ENCODE assay signal across 20 cellular contexts in genomic region chr3:7877312-7877711, GRCh38.
DNase-seq lines count a peak whose midpoint lies in the region; ATAC-seq and TF ChIP-seq lines count a peak whose summit lies in the region.
"Had no signal": no experiment of that assay in that cellular context is flagged by ENCODE, and none has a peak within 500 bp of the region (broad histone marks: within the 10 kb centered on the region; RNA-seq: fewer than 3 reads in every experiment).

No MANE protein-coding gene starts in this region.

- POLR2A ChIA-PET in HCT116 (lab: Charles Lee) = interaction anchor here (1.0 kb wide), 1 partner anchor 10 kb away, joined by 3 read pairs; no protein-coding TSS in a partner anchor
- POLR2A ChIA-PET in activated naive CD8-positive, alpha-beta T cell treated with anti-CD3 and anti-CD28 coated beads, Interleukin-2, amount 10 ng/mL, durations not matched to agents 7 days and 5 days (lab: Charles Lee) = no interaction called here
- POLR2A ChIA-PET in naive thymus-derived CD8-positive, alpha-beta T cell (lab: Charles Lee) = interaction anchor here (1.1 kb wide), 1 partner anchor 41 kb away, joined by 4 read pairs; no protein-coding TSS in a partner anchor

- DNase-seq in activated T-cell treated with anti-CD3 and anti-CD28 coated beads, Interleukin-2, amount 50 U/mL, for 4 hours = no peak
- no peak for DNase-seq in activated T-cell treated with anti-CD3 and anti-CD28 coated beads for 4 hours
- DNase-seq in HCT116 (ENCODE audit: low read depth, low spot score) = peak; percentile 59
- no peak for DNase-seq in activated naive CD8-positive, alpha-beta T cell treated with anti-CD3 and anti-CD28 coated beads, Interleukin-2, amount 10 ng/mL, durations not matched to agents 7 days and 5 days
- DNase-seq in naive thymus-derived CD8-positive, alpha-beta T cell = no peak
- no peak for DNase-seq in NCI-H2029 treated with DMSO at 0.1 percent for 48 hours (lab: John Stamatoyannopoulos, UW)
- no peak for DNase-seq in chondrocyte (ENCODE audit: low spot score)
- DNase-seq: ACHN, adrenal gland, DMS79, HCEC 1CT, left lung, midbrain, NCI-H1436, NCI-H82, psoas muscle had no signal

- peaks cover 62 to 78% of the 10 kb centered on the region in 2 experiments for H3K4me1 ChIP-seq in HCT116 (ENCODE audit: control insufficient read depth in 1 of 2, insufficient read depth in 2 of 2, low read length in 2 of 2)
- H3K4me1 ChIP-seq: psoas muscle had no signal

- no peak for TF ChIP-seq RAD21 in HCT116 (IDR thresholded peaks at IDR 0.05; ENCODE audit: low read depth)

- H3K4me2 ChIP-seq in HCT116 (ENCODE audit: low read length) = peak overlapping the region; percentile 67

- TF ChIP-seq CTCF in HCT116 (IDR thresholded peaks at IDR 0.05 in 2 of 3, conservative IDR thresholded peaks at IDR 0.05 in 1 of 3; ENCODE audit: borderline replicate concordance in 1 of 3, insufficient read depth in 1 of 3, low read depth in 2 of 3, low read length in 2 of 3) (no peak), chondrocyte (IDR thresholded peaks at IDR 0.05) (no peak)

- H3K27ac ChIP-seq in HCT116 (ENCODE audit: low read depth, low read length) = peak overlapping the region; percentile 97
- H3K27ac ChIP-seq: cardiac muscle cell, esophagus muscularis mucosa, psoas muscle, skin epidermis had no signal

- RAD21 ChIA-PET in HCT116 (lab: Charles Lee; ENCODE audit: low non-redundant PET in 1 of 2, low total read pairs in 2 of 2, uncharacterized antibody in 2 of 2, unreplicated experiment in 2 of 2) = interaction anchor here in 1 of 2 experiments (0.9 kb wide), 1 partner anchor 77 kb away, joined by 3 read pairs; no protein-coding TSS in a partner anchor

- H3K4me1 Mint-ChIP-seq in activated T-cell treated with anti-CD3 and anti-CD28 coated beads, Interleukin-2, amount 50 U/mL, for 4 hours (ENCODE audit: low read depth) = peaks cover 68% of the 10 kb centered on the region
- peaks cover 17% of the 10 kb centered on the region for H3K4me1 Mint-ChIP-seq in activated naive CD8-positive, alpha-beta T cell treated with anti-CD3 and anti-CD28 coated beads, Interleukin-2, amount 10 ng/mL, durations not matched to agents 7 days and 5 days
- H3K4me1 Mint-ChIP-seq in naive thymus-derived CD8-positive, alpha-beta T cell = peaks cover 19 to 36% (median 25%) of the 10 kb centered on the region in 4 donors
- H3K4me1 Mint-ChIP-seq in chondrocyte (ENCODE audit: low read depth) = no peaks in the 10 kb centered on the region

- peak overlapping the region in 1 of 2 experiments; percentile 32; a peak in 2 of 4 replicates for H3K4me3 ChIP-seq in HCT116 (replicated peaks in 1 of 2; ENCODE audit: low read depth in 1 of 2, low read length in 2 of 2)
- H3K4me3 ChIP-seq: adrenal gland, cardiac muscle cell, esophagus muscularis mucosa, left lung, psoas muscle, skin epidermis had no signal

- peak overlapping the region; percentile 44 for H3K9ac ChIP-seq in HCT116 (ENCODE audit: low read length)

- no peaks in the 10 kb centered on the region for H3K27me3 Mint-ChIP-seq in activated T-cell treated with anti-CD3 and anti-CD28 coated beads, Interleukin-2, amount 50 U/mL, for 4 hours (ENCODE audit: low read depth)
- H3K27me3 Mint-ChIP-seq in activated naive CD8-positive, alpha-beta T cell treated with anti-CD3 and anti-CD28 coated beads, Interleukin-2, amount 10 ng/mL, durations not matched to agents 7 days and 5 days = no peaks in the 10 kb centered on the region
- no peaks in the 10 kb centered on the region for H3K27me3 Mint-ChIP-seq in naive thymus-derived CD8-positive, alpha-beta T cell
- no peaks in the 10 kb centered on the region for H3K27me3 Mint-ChIP-seq in chondrocyte (ENCODE audit: low read depth)

- no peaks in the 10 kb centered on the region for H3K79me2 ChIP-seq in HCT116 (ENCODE audit: insufficient read depth, low read length)

- intact Hi-C loops in HCT116 (cut with micrococcal nuclease) = loop anchor here (5.0 kb wide), 1 partner anchor 370 kb away; no protein-coding TSS in a partner anchor

- H3K9me3 Mint-ChIP-seq in activated T-cell treated with anti-CD3 and anti-CD28 coated beads, Interleukin-2, amount 50 U/mL, for 4 hours = peaks cover 21% of the 10 kb centered on the region
- H3K9me3 Mint-ChIP-seq in activated naive CD8-positive, alpha-beta T cell treated with anti-CD3 and anti-CD28 coated beads, Interleukin-2, amount 10 ng/mL, durations not matched to agents 7 days and 5 days = peaks cover 4% of the 10 kb centered on the region
- H3K9me3 Mint-ChIP-seq in naive thymus-derived CD8-positive, alpha-beta T cell = peaks cover 4 to 37% (median 25%) of the 10 kb centered on the region in 9 donors
- H3K9me3 Mint-ChIP-seq in chondrocyte (ENCODE audit: low read depth) = peaks cover 4% of the 10 kb centered on the region

- H3K9me2 ChIP-seq in HCT116 (ENCODE audit: insufficient read depth) = no peaks in the 10 kb centered on the region

- BruUV-seq in HCT116 (replicated peaks; lab: Mats Ljungman, UMichigan) = TSS peak; percentile 78

- H3K4me3 Mint-ChIP-seq in activated T-cell treated with anti-CD3 and anti-CD28 coated beads, Interleukin-2, amount 50 U/mL, for 4 hours = peak overlapping the region; percentile 41
- H3K4me3 Mint-ChIP-seq in activated naive CD8-positive, alpha-beta T cell treated with anti-CD3 and anti-CD28 coated beads, Interleukin-2, amount 10 ng/mL, durations not matched to agents 7 days and 5 days = peak overlapping the region; percentile 62
- peak overlapping the region in 9 of 10 donors; percentile 17 to 77 (median 65) for H3K4me3 Mint-ChIP-seq in naive thymus-derived CD8-positive, alpha-beta T cell
- H3K4me3 Mint-ChIP-seq in chondrocyte (ENCODE audit: unreplicated experiment) = no peak overlapping the region

- peaks cover 0 to 10% of the 10 kb centered on the region in 2 experiments; a peak in 1 of 4 replicates for H3K36me3 ChIP-seq in HCT116 (ENCODE audit: control insufficient read depth in 1 of 2, insufficient read depth in 2 of 2, low read length in 2 of 2)
- H3K36me3 ChIP-seq: adrenal gland, cardiac muscle cell, esophagus muscularis mucosa, left lung had no signal

- no peak for ATAC-seq in activated T-cell treated with anti-CD3 and anti-CD28 coated beads, Interleukin-2, amount 50 U/mL, for 4 hours
- peak; percentile 65 for ATAC-seq in HCT116
- ATAC-seq in activated naive CD8-positive, alpha-beta T cell treated with anti-CD3 and anti-CD28 coated beads, Interleukin-2, amount 10 ng/mL, durations not matched to agents 7 days and 5 days (ENCODE audit: low read depth) = no peak
- no peak for ATAC-seq in naive thymus-derived CD8-positive, alpha-beta T cell
- no peak for ATAC-seq in GM21390 (IDR thresholded peaks at IDR 0.05; ENCODE audit: unreplicated experiment)
- ATAC-seq: psoas muscle had no signal

- H3K27ac Mint-ChIP-seq in activated naive CD8-positive, alpha-beta T cell treated with anti-CD3 and anti-CD28 coated beads, Interleukin-2, amount 10 ng/mL, durations not matched to agents 7 days and 5 days = peak overlapping the region; percentile 85
- H3K27ac Mint-ChIP-seq in naive thymus-derived CD8-positive, alpha-beta T cell = peak overlapping the region in 9 of 10 donors; percentile 60 to 91 (median 79)
- no peak overlapping the region for H3K27ac Mint-ChIP-seq in chondrocyte (ENCODE audit: unreplicated experiment)

- H3K9me3 ChIP-seq in HCT116 (ENCODE audit: control insufficient read depth in 1 of 2, insufficient read depth in 1 of 2, low read depth in 1 of 2, low read length in 2 of 2) = 0 out of 4 replicates have a peak, but pooled peaks cover 0 to 6% of the 10 kb centered on the region in 2 experiments
- H3K9me3 ChIP-seq: adrenal gland, esophagus muscularis mucosa, left lung, psoas muscle had no signal

- H3K27me3 ChIP-seq in HCT116 (ENCODE audit: insufficient read depth, low read length) = no peaks in the 10 kb centered on the region
- H3K27me3 ChIP-seq: adrenal gland, cardiac muscle cell, esophagus muscularis mucosa, left lung had no signal

- H2AFZ ChIP-seq in HCT116 (ENCODE audit: low read depth, low read length, poor library complexity, severe bottlenecking) = no peak overlapping the region

- CTCF ChIA-PET in HCT116 (lab: Charles Lee) = interaction anchor here (1.4 kb wide), 1 partner anchor 77 kb away, joined by 5 read pairs; no protein-coding TSS in a partner anchor

- H3K36me3 Mint-ChIP-seq in activated T-cell treated with anti-CD3 and anti-CD28 coated beads, Interleukin-2, amount 50 U/mL, for 4 hours (ENCODE audit: insufficient read depth) = no peaks in the 10 kb centered on the region
- H3K36me3 Mint-ChIP-seq in activated naive CD8-positive, alpha-beta T cell treated with anti-CD3 and anti-CD28 coated beads, Interleukin-2, amount 10 ng/mL, durations not matched to agents 7 days and 5 days = no peaks in the 10 kb centered on the region
- peaks cover 0 to 21% (median 3%) of the 10 kb centered on the region in 3 donors for H3K36me3 Mint-ChIP-seq in naive thymus-derived CD8-positive, alpha-beta T cell
- no peaks in the 10 kb centered on the region for H3K36me3 Mint-ChIP-seq in chondrocyte (ENCODE audit: low read depth)

- H4K20me1 ChIP-seq in HCT116 (ENCODE audit: insufficient read depth) = no peaks in the 10 kb centered on the region

- no peak for TF ChIP-seq POLR2A in HCT116 (IDR thresholded peaks at IDR 0.05; ENCODE audit: borderline replicate concordance, extremely low read depth, insufficient read depth, insufficient read length)

TF ChIP-seq in HCT116, 20 proteins besides CTCF, POLR2A, EP300 and RAD21 (continues in another document):
- TF ChIP-seq TCF7L2 (IDR thresholded peaks at IDR 0.05; ENCODE audit: borderline replicate concordance, extremely low read depth, insufficient read depth, insufficient read length) (no peak), POLR2AphosphoS5 (IDR thresholded peaks at IDR 0.05; ENCODE audit: low read depth, low read length) (no peak), ELF1 (IDR thresholded peaks at IDR 0.05; ENCODE audit: borderline replicate concordance, low read depth) (no peak), MAX (IDR thresholded peaks at IDR 0.05) (no peak), ZBTB33 (IDR thresholded peaks at IDR 0.05; ENCODE audit: extremely low read depth, insufficient replicate concordance, low read length) (no peak)
